ENCODE assay signal across 22 cellular contexts in the genomic region with DNA sequence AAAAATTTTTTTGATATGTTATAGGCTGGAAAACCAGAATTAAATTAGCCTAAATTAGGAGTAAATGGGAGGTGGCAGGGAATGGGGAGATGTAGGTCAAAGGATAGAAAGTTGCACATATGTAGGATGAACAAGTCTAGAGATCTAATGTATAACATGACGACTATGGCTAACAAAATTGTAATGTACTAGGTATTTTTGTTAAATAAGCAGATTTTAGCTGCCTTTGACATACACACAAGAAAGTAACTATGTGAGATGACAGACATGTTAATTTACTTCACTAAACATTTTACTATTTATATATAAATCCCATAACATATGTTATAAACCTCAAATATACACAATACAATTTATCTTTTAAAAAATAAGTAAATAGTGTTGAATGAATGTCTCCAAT.
"Had no signal": no experiment of that assay in that cellular context is flagged by ENCODE, and none has a peak within 500 bp of the region (broad histone marks: within the 10 kb centered on the region; RNA-seq: fewer than 3 reads in every experiment).

No MANE protein-coding gene starts in this region.

- H3K27ac ChIP-seq: HL-60, KMS-11, SJSA1, SK-N-MC had no signal

- H3K27me3 ChIP-seq: SJSA1 had no signal

- DNase-seq: Kasumi-1, MM.1S, NCI-H1092 treated with DMSO at 0.1 percent for 48 hours, NCI-H1436, NCI-H187, NCI-H2029, NCI-H2081 treated with DMSO at 0.1 percent for 48 hours, NCI-H2171, NCI-H226, NCI-H446, NCI-H510A, NCI-H524 treated with DMSO at 0.1 percent for 48 hours, NCI-H69, NCI-H774, Right ventricle myocardium superior, RPMI8226, SIG-M5 had no signal

- H3K9me3 ChIP-seq: SJSA1 had no signal

- FAIRE-seq: RCC 7860 had no signal

- H3K4me3 ChIP-seq: SJSA1, SK-N-MC had no signal
